11 cellular contexts compared by ENCODE assay signal in genomic region chr2:173841110-173841509, GRCh38.
"Had no signal": no experiment of that assay in that cellular context is flagged by ENCODE, and none has a peak within 500 bp of the region (broad histone marks: within the 10 kb centered on the region; RNA-seq: fewer than 3 reads in every experiment).

No MANE protein-coding gene starts in this region.

- H3K9me3 ChIP-seq: HAP-1 had no signal

- H2AFZ ChIP-seq: GM23248, GM23338 had no signal

- H3K9me3 Mint-ChIP-seq: GM23338, H9, HFFc6 had no signal

- H3K9ac ChIP-seq: GM23248 had no signal

- H3K27ac Mint-ChIP-seq: GM23338, H9, HFFc6 had no signal

- H3K4me1 ChIP-seq: HAP-1 had no signal

- H3K36me3 ChIP-seq: HAP-1 had no signal

- H3K27ac ChIP-seq: GM23248 had no signal

- FAIRE-seq: H1, H54 had no signal

- ATAC-seq: GM23338, HCT116 had no signal

- H3K4me2 ChIP-seq: GM23338 had no signal

- DNase-seq: GM23248, GOT3, H7, H9, HCEC 1CT, HFFc6 had no signal

- H3K4me3 Mint-ChIP-seq: GM23338, H9, HFFc6 had no signal

- H3K4me3 ChIP-seq: GM23248, GM23338, HAP-1 had no signal
